14 cellular contexts compared by ENCODE assay signal in the genomic region with DNA sequence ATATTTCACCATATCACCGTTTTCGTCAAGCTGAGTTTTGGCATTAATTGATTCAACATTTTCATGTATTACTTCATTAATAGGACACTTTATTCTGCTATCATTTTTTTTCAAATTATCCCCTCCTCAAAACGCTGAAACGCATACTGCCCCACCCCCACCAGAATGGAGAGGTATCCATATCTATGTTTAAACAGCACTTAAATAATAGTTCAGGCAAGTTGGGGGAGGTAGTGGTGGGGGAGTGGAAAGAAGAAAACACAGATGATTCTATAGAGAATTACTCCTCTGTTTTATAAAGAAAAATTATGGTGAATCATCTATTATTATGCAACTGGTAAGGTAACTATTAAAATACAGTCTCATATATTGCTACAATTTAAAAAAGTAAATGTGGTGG.
DNase-seq lines count a peak whose midpoint lies in the region; ATAC-seq and TF ChIP-seq lines count a peak whose summit lies in the region.
"Had no signal": no experiment of that assay in that cellular context is flagged by ENCODE, and none has a peak within 500 bp of the region (broad histone marks: within the 10 kb centered on the region; RNA-seq: fewer than 3 reads in every experiment).

No MANE protein-coding gene starts in this region.

- intact Hi-C loops in PC-3 (cut with micrococcal nuclease) (no loop called here), natural killer cell (cut with micrococcal nuclease) (no loop called here)

- TF ChIP-seq CTCF in PC-3 (conservative IDR thresholded peaks at IDR 0.05; ENCODE audit: low read depth, low read length), result no peak
- TF ChIP-seq CTCF in choroid plexus epithelial cell (conservative IDR thresholded peaks at IDR 0.05; ENCODE audit: low read depth, low read length), result no peak
- no peak for TF ChIP-seq CTCF in omental fat pad (IDR thresholded peaks at IDR 0.05)
- TF ChIP-seq CTCF in natural killer cell (IDR thresholded peaks at IDR 0.05), result no peak

- DNase-seq in PC-3 (no peak), choroid plexus epithelial cell (ENCODE audit: low read depth) (peak; percentile 2), omental fat pad (ENCODE audit: low spot score) (no peak), natural killer cell (no peak), NCI-H82 (lab: John Stamatoyannopoulos, UW) (no peak)
- DNase-seq: Caco-2, DMS79, NCI-H187, NCI-H69, PC-9 had no signal

- no TSS peak for BruUV-seq in PC-3 (replicated peaks; lab: Mats Ljungman, UMichigan)

- H3K4me1 ChIP-seq in ACC112 (ENCODE audit: control insufficient read depth, insufficient read depth, low read length, unreplicated experiment), result peaks cover 42% of the 10 kb centered on the region
- H3K4me1 ChIP-seq in PC-3 (ENCODE audit: insufficient read depth, low read length), result peaks cover 31% of the 10 kb centered on the region
- H3K4me1 ChIP-seq: Caco-2 had no signal

- no peaks in the 10 kb centered on the region for H3K79me2 ChIP-seq in ACC112 (ENCODE audit: control insufficient read depth, insufficient read depth, low read length, unreplicated experiment)
- H3K79me2 ChIP-seq in PC-3 (ENCODE audit: low read length), result no peaks in the 10 kb centered on the region

- no peak overlapping the region for H3K4me3 Mint-ChIP-seq in natural killer cell
- H3K4me3 Mint-ChIP-seq: GM23338 had no signal

- no peak overlapping the region for H3K27ac Mint-ChIP-seq in natural killer cell
- H3K27ac Mint-ChIP-seq: GM23338 had no signal

- peak overlapping the region; percentile 88 for H3K27ac ChIP-seq in ACC112 (ENCODE audit: low read depth, low read length)
- no peak overlapping the region for H3K27ac ChIP-seq in PC-3 (ENCODE audit: low read length)
- H3K27ac ChIP-seq: HL-60, PC-9 had no signal

- no peaks in the 10 kb centered on the region for H4K20me1 ChIP-seq in PC-3 (ENCODE audit: low read length)

- no peaks in the 10 kb centered on the region for H3K36me3 ChIP-seq in ACC112 (ENCODE audit: insufficient read depth, low read length)
- no peaks in the 10 kb centered on the region for H3K36me3 ChIP-seq in PC-3 (ENCODE audit: low read depth, low read length)

- H3K4me2 ChIP-seq in PC-3 (ENCODE audit: low read length), result peak overlapping the region; percentile 5; the same call in 1 of the 2 replicates
- H3K4me2 ChIP-seq: GM23338 had no signal

- H3K27me3 ChIP-seq in ACC112 (ENCODE audit: insufficient read depth, low read length), result no peaks in the 10 kb centered on the region
- H3K27me3 ChIP-seq in PC-3 (ENCODE audit: low read length), result no peaks in the 10 kb centered on the region

- ATAC-seq in PC-3 (0 out of 2 replicates have a peak, but pooled peaks have one; percentile 20), omental fat pad (ENCODE audit: low FRiP score) (peak; percentile 18), SK-N-SH treated with all-trans-retinoic acid at 6 μM for 48 hours (no peak), natural killer cell (no peak)

- no peaks in the 10 kb centered on the region for H3K4me1 Mint-ChIP-seq in natural killer cell

- H2AFZ ChIP-seq in ACC112 (ENCODE audit: low read length, unreplicated experiment), result no peak overlapping the region
- H2AFZ ChIP-seq in PC-3 (ENCODE audit: low read length), result no peak overlapping the region

- H3K36me3 Mint-ChIP-seq in natural killer cell, result no peaks in the 10 kb centered on the region

- no peaks in the 10 kb centered on the region for H3K9me3 ChIP-seq in PC-3 (ENCODE audit: low read length)
- H3K9me3 ChIP-seq: Caco-2 had no signal

- no peaks in the 10 kb centered on the region for H3K9me3 Mint-ChIP-seq in natural killer cell
- H3K9me3 Mint-ChIP-seq: GM23338 had no signal

- no peak overlapping the region for H3K9ac ChIP-seq in PC-3 (ENCODE audit: low read length)

- H3K27me3 Mint-ChIP-seq in natural killer cell (ENCODE audit: low read depth in 2 of 2), result peaks cover 0 to 7% of the 10 kb centered on the region in 2 donors

- CTCF ChIA-PET in PC-3 (lab: Charles Lee), result no interaction called here

- POLR2A ChIA-PET in PC-3 (lab: Charles Lee; ENCODE audit: unreplicated experiment), result no interaction called here

- H3K9me2 ChIP-seq in PC-3 (replicated peaks; ENCODE audit: low read length), result no peaks in the 10 kb centered on the region

- no peak overlapping the region for H3K4me3 ChIP-seq in ACC112 (ENCODE audit: low read depth, low read length)
- H3K4me3 ChIP-seq in PC-3 (ENCODE audit: low read length), result no peak overlapping the region
- no peak overlapping the region for H3K4me3 ChIP-seq in choroid plexus epithelial cell (ENCODE audit: low read depth, low read length)
- H3K4me3 ChIP-seq: GM23338, PC-9 had no signal

- H3F3A ChIP-seq in PC-3 (ENCODE audit: low read length, unreplicated experiment), result no peaks in the 10 kb centered on the region

TF ChIP-seq in SK-N-SH treated with all-trans-retinoic acid at 6 μM for 48 hours, 23 proteins besides CTCF, POLR2A, EP300 and RAD21:
- TF ChIP-seq TSHZ2 (CRISPR knock-in tag; IDR thresholded peaks at IDR 0.05) (no peak), TOX (CRISPR knock-in tag; IDR thresholded peaks at IDR 0.05; ENCODE audit: borderline replicate concordance) (no peak), ARNTL (CRISPR knock-in tag; IDR thresholded peaks at IDR 0.05; ENCODE audit: borderline replicate concordance, low read depth) (no peak), ZC3H10 (CRISPR knock-in tag; IDR thresholded peaks at IDR 0.05) (no peak), OSR1 (CRISPR knock-in tag; IDR thresholded peaks at IDR 0.05) (no peak), CSDC2 (CRISPR knock-in tag; IDR thresholded peaks at IDR 0.05) (no peak)
- TF ChIP-seq, protein P1, sequence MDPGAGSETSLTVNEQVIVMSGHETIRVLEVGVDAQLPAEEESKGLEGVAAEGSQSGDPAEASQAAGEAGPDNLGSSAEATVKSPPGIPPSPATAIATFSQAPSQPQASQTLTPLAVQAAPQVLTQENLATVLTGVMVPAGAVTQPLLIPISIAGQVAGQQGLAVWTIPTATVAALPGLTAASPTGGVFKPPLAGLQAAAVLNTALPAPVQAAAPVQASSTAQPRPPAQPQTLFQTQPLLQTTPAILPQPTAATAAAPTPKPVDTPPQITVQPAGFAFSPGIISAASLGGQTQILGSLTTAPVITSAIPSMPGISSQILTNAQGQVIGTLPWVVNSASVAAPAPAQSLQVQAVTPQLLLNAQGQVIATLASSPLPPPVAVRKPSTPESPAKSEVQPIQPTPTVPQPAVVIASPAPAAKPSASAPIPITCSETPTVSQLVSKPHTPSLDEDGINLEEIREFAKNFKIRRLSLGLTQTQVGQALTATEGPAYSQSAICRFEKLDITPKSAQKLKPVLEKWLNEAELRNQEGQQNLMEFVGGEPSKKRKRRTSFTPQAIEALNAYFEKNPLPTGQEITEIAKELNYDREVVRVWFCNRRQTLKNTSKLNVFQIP (CRISPR knock-in tag; IDR thresholded peaks at IDR 0.05; ENCODE audit: borderline replicate concordance, low read depth), result no peak

Comparison
In these comparisons a context has a peak if more than half of its experiments do, and no peak if none do; other contexts are left out.
1. ATAC-seq: peak in PC-3 (single experiment) and omental fat pad (single experiment); none in SK-N-SH treated with all-trans-retinoic acid at 6 μM for 48 hours (single experiment) and natural killer cell (0 of 3).